ENCODE assay signal across 29 cellular contexts in the genomic region with DNA sequence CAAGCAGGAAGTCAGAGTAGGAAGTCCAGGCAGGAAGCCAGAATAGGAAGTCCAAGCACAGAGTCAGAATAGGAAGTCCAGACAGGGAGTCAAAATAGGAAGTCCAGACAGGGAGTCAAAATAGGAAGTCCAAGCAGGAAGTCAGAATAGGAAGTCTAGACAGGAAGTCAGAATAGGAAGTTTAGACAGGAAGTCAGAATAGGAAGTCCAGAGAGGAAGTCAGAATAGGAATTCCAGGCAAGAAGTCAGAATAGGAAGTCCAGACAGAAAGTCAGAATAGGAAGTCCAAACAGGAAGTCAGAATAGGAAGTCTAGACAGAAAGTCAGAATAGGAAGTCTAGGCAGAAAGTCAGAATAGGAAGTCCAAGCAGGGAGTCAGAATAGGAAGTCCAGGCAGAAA.
"Had no signal": no experiment of that assay in that cellular context is flagged by ENCODE, and none has a peak within 500 bp of the region (broad histone marks: within the 10 kb centered on the region; RNA-seq: fewer than 3 reads in every experiment).

No MANE protein-coding gene starts in this region.

- H3K27me3 ChIP-seq: foreskin keratinocyte, hepatocyte, ovary, testis, tibial artery had no signal

- H3K79me2 ChIP-seq: hepatocyte had no signal

- H3K4me1 ChIP-seq: esophagus muscularis mucosa, foreskin keratinocyte, gastroesophageal sphincter, heart left ventricle, psoas muscle, sigmoid colon, stomach, testis, tibial artery had no signal

- ATAC-seq: foreskin keratinocyte; gastroesophageal sphincter; heart left ventricle; left lobe of liver; naive thymus-derived CD8-positive, alpha-beta T cell; psoas muscle; right cardiac atrium; stimulated activated effector memory CD8-positive, alpha-beta T cell treated with anti-CD3 and anti-CD28 coated beads, Interleukin-12 subunit alpha, Interleukin-12 subunit beta, amount 100 ng/mL, for 72 hours had no signal

- H2AFZ ChIP-seq: hepatocyte had no signal

- H3K9me3 ChIP-seq: ovary, psoas muscle, testis, tibial artery had no signal

- H3K9me3 Mint-ChIP-seq: endodermal cell; naive thymus-derived CD8-positive, alpha-beta T cell; nephron progenitor cell; stimulated activated effector memory CD8-positive, alpha-beta T cell treated with anti-CD3 and anti-CD28 coated beads, Interleukin-12 subunit alpha, Interleukin-12 subunit beta, amount 100 ng/mL, for 72 hours; type B pancreatic cell had no signal

- H3K27ac ChIP-seq: dorsolateral prefrontal cortex, esophagus muscularis mucosa, foreskin keratinocyte, gastroesophageal sphincter, heart left ventricle, hepatocyte, ovary, psoas muscle, sigmoid colon, stomach, testis, tibial artery had no signal

- H3K4me3 Mint-ChIP-seq: endodermal cell; naive thymus-derived CD8-positive, alpha-beta T cell; nephron progenitor cell; stimulated activated effector memory CD8-positive, alpha-beta T cell treated with anti-CD3 and anti-CD28 coated beads, Interleukin-12 subunit alpha, Interleukin-12 subunit beta, amount 100 ng/mL, for 72 hours; type B pancreatic cell had no signal

- DNase-seq: dorsolateral prefrontal cortex; effector CD4-positive, alpha-beta T cell; endodermal cell; foreskin keratinocyte; heart left ventricle; kidney; mesendoderm; midbrain; naive thymus-derived CD8-positive, alpha-beta T cell; nephron progenitor cell; occipital lobe; ovary; posterior cingulate gyrus; psoas muscle; right cardiac atrium; sigmoid colon; stimulated activated CD4-positive, alpha-beta T cell treated with anti-CD3 and anti-CD28 coated beads, Interleukin-2, amount 100 ng/mL, for 24 hours; stimulated activated CD4-positive, alpha-beta T cell treated with anti-CD3 and anti-CD28 coated beads, Interleukin-4, amount 100 ng/mL, for 24 hours; stimulated activated naive CD4-positive, alpha-beta T cell treated with Interleukin-2 at 50 U/mL for 16 hours; stomach; testis; tibial artery had no signal

- H3K27ac Mint-ChIP-seq: endodermal cell; naive thymus-derived CD8-positive, alpha-beta T cell; stimulated activated effector memory CD8-positive, alpha-beta T cell treated with anti-CD3 and anti-CD28 coated beads, Interleukin-12 subunit alpha, Interleukin-12 subunit beta, amount 100 ng/mL, for 72 hours; type B pancreatic cell had no signal

- H3K36me3 ChIP-seq: esophagus muscularis mucosa, gastroesophageal sphincter, heart left ventricle, ovary, sigmoid colon, stomach, tibial artery had no signal

- H3K4me2 ChIP-seq: hepatocyte had no signal

- H3K36me3 Mint-ChIP-seq: naive thymus-derived CD8-positive, alpha-beta T cell; stimulated activated effector memory CD8-positive, alpha-beta T cell treated with anti-CD3 and anti-CD28 coated beads, Interleukin-12 subunit alpha, Interleukin-12 subunit beta, amount 100 ng/mL, for 72 hours; type B pancreatic cell had no signal

- H3K4me3 ChIP-seq: dorsolateral prefrontal cortex, esophagus muscularis mucosa, gastroesophageal sphincter, heart left ventricle, hepatocyte, lung, ovary, psoas muscle, sigmoid colon, stomach, testis, tibial artery had no signal
